12 cellular contexts compared by ENCODE assay signal in genomic region chr12:14756331-14757143, GRCh38. TPM values are rescaled to one million over a fixed set of nuclear protein-coding genes. Genes with fewer than 3 reads are reported as not detected.
DNase-seq lines count a peak whose midpoint lies in the region; ATAC-seq and TF ChIP-seq lines count a peak whose summit lies in the region.
"Had no signal": no experiment of that assay in that cellular context is flagged by ENCODE, and none has a peak within 500 bp of the region (broad histone marks: within the 10 kb centered on the region; RNA-seq: fewer than 3 reads in every experiment).

No MANE protein-coding gene starts in this region.

- no peak overlapping the region for H3K4me3 Mint-ChIP-seq in activated CD4-positive, alpha-beta T cell treated with anti-CD3 and anti-CD28 coated beads for 36 hours
- H3K4me3 Mint-ChIP-seq in glutamatergic neuron (ENCODE audit: unreplicated experiment), result no peak overlapping the region
- H3K4me3 Mint-ChIP-seq: CD4-positive, CD25-positive, alpha-beta regulatory T cell; central memory CD8-positive, alpha-beta T cell had no signal

- no peaks in the 10 kb centered on the region for H3K4me1 ChIP-seq in thyroid gland

- no peak for ATAC-seq in activated CD4-positive, alpha-beta T cell treated with anti-CD3 and anti-CD28 coated beads for 36 hours
- ATAC-seq in GM19351 (IDR thresholded peaks at IDR 0.05; ENCODE audit: unreplicated experiment), result no peak

- H3K27me3 ChIP-seq in thyroid gland, result no peaks in the 10 kb centered on the region

- H3K27ac Mint-ChIP-seq in activated CD4-positive, alpha-beta T cell treated with anti-CD3 and anti-CD28 coated beads for 36 hours, result no peak overlapping the region
- H3K27ac Mint-ChIP-seq in glutamatergic neuron (ENCODE audit: unreplicated experiment), result no peak overlapping the region
- H3K27ac Mint-ChIP-seq: CD4-positive, CD25-positive, alpha-beta regulatory T cell had no signal

- H3K4me1 Mint-ChIP-seq in activated CD4-positive, alpha-beta T cell treated with anti-CD3 and anti-CD28 coated beads for 36 hours, result peaks cover 12% of the 10 kb centered on the region
- no peaks in the 10 kb centered on the region for H3K4me1 Mint-ChIP-seq in glutamatergic neuron (ENCODE audit: low read depth, unreplicated experiment)

- CTCF ChIA-PET in activated CD4-positive, alpha-beta T cell treated with anti-CD3 and anti-CD28 coated beads for 36 hours (lab: Charles Lee), result interaction anchor here (0.6 kb wide), 1 partner anchor 118 kb away, joined by 5 read pairs; no protein-coding TSS in a partner anchor

- no peak overlapping the region for H3K4me3 ChIP-seq in thyroid gland (replicated peaks in 1 of 3)
- H3K4me3 ChIP-seq: lung had no signal

- no peaks in the 10 kb centered on the region for H3K9me3 ChIP-seq in thyroid gland

- H3K36me3 Mint-ChIP-seq in activated CD4-positive, alpha-beta T cell treated with anti-CD3 and anti-CD28 coated beads for 36 hours (ENCODE audit: low read depth), result peaks cover 28% of the 10 kb centered on the region
- no peaks in the 10 kb centered on the region for H3K36me3 Mint-ChIP-seq in glutamatergic neuron (ENCODE audit: unreplicated experiment)

- POLR2A ChIA-PET in activated CD4-positive, alpha-beta T cell treated with anti-CD3 and anti-CD28 coated beads for 36 hours (lab: Charles Lee), result interaction anchor here (0.6 kb wide), 1 partner anchor 18 kb away, joined by 5 read pairs; a partner anchor contains a TSS

- no peak for TF ChIP-seq POLR2A in thyroid gland (IDR thresholded peaks at IDR 0.05)

- intact Hi-C loops in activated CD4-positive, alpha-beta T cell treated with anti-CD3 and anti-CD28 coated beads for 36 hours (cut with DNase I, micrococcal nuclease), result no loop called here
- intact Hi-C loops in thyroid gland (cut with DNase I), result no loop called here

- no peaks in the 10 kb centered on the region for H3K27me3 Mint-ChIP-seq in activated CD4-positive, alpha-beta T cell treated with anti-CD3 and anti-CD28 coated beads for 36 hours
- H3K27me3 Mint-ChIP-seq in glutamatergic neuron (ENCODE audit: unreplicated experiment), result no peaks in the 10 kb centered on the region
- H3K27me3 Mint-ChIP-seq: CD4-positive, CD25-positive, alpha-beta regulatory T cell; central memory CD8-positive, alpha-beta T cell had no signal

- TF ChIP-seq CTCF in glutamatergic neuron (IDR thresholded peaks at IDR 0.05; ENCODE audit: partially characterized antibody, unreplicated experiment) (peak; percentile 75), thyroid gland (IDR thresholded peaks at IDR 0.05) (peak in 4 of 6 experiments; percentile 29 to 44 (median 30))

- peak; percentile 18 for DNase-seq in activated CD4-positive, alpha-beta T cell treated with anti-CD3 and anti-CD28 coated beads for 36 hours
- DNase-seq in activated CD4-positive, alpha-beta T cell treated with anti-CD3 and anti-CD28 coated beads for 4 hours, result no peak
- DNase-seq in RPMI8226 (peak; percentile 58), glutamatergic neuron (peak; percentile 40), thyroid gland (peak in 1 of 2 donors; percentile 25), NOMO-1 treated with DMSO at 0.1 percent for 48 hours (lab: John Stamatoyannopoulos, UW; ENCODE audit: unreplicated experiment) (no peak), NCI-H345 (lab: John Stamatoyannopoulos, UW) (no peak)
- DNase-seq: CD4-positive, CD25-positive, alpha-beta regulatory T cell; NCI-H524 had no signal

- peaks cover 10% of the 10 kb centered on the region for H3K9me3 Mint-ChIP-seq in activated CD4-positive, alpha-beta T cell treated with anti-CD3 and anti-CD28 coated beads for 36 hours (ENCODE audit: low read depth)
- no peaks in the 10 kb centered on the region for H3K9me3 Mint-ChIP-seq in glutamatergic neuron (ENCODE audit: unreplicated experiment)
- H3K9me3 Mint-ChIP-seq: central memory CD8-positive, alpha-beta T cell had no signal

- no peak overlapping the region for H3K27ac ChIP-seq in thyroid gland

- 46 to 50% methylated on average over 17 of the region's 17 CpGs for WGBS in thyroid gland, 2 donors

- H3K36me3 ChIP-seq in thyroid gland, result no peaks in the 10 kb centered on the region

RNA-seq across cellular contexts. Expression of gene WBP11, which starts 46.7 kb away (rescaled TPM):
- total RNA-seq in activated CD4-positive, alpha-beta T cell treated with anti-CD3 and anti-CD28 coated beads for 36 hours, result 100 to 1,000 TPM; 143 to 193 TPM
- total RNA-seq in glutamatergic neuron (ENCODE audit: unreplicated experiment), result 54.6 TPM
- 10 to 100 TPM; 23.3 to 34.7 (median 29.6) TPM for total RNA-seq in thyroid gland

RNA-seq across cellular contexts. Expression of gene C12orf60, which starts 46.9 kb away (rescaled TPM):
- total RNA-seq in activated CD4-positive, alpha-beta T cell treated with anti-CD3 and anti-CD28 coated beads for 36 hours, result 1 to 10 TPM; 2.9 to 3.0 TPM
- total RNA-seq in glutamatergic neuron (ENCODE audit: unreplicated experiment) (0.88 TPM), thyroid gland (1 to 10 TPM in 1 of 4 donors, under 1 TPM in 3; 0.33 to 2.5 (median 0.73) TPM)

RNA-seq across cellular contexts. Expression of gene SMCO3, which starts 57.4 kb away (rescaled TPM):
- total RNA-seq in activated CD4-positive, alpha-beta T cell treated with anti-CD3 and anti-CD28 coated beads for 36 hours, result not detected
- total RNA-seq in glutamatergic neuron (ENCODE audit: unreplicated experiment) (not detected), thyroid gland (1 to 10 TPM in 1 of 4 donors, under 1 TPM in 2, not detected in 1; 0.83 to 1.3 (median 0.89) TPM)
- total RNA-seq: CD4-positive, CD25-positive, alpha-beta regulatory T cell had no signal

Comparison
In these comparisons a context has a peak if more than half of its experiments do, and no peak if none do; other contexts are left out.
1. DNase-seq: peak in activated CD4-positive, alpha-beta T cell treated with anti-CD3 and anti-CD28 coated beads for 36 hours (single experiment), RPMI8226 (single experiment) and glutamatergic neuron (single experiment); none in activated CD4-positive, alpha-beta T cell treated with anti-CD3 and anti-CD28 coated beads for 4 hours (0 of 2), NOMO-1 treated with DMSO at 0.1 percent for 48 hours (single experiment) and NCI-H345 (single experiment).